Comparison of ENCODE assay signal across 12 cellular contexts in genomic region chr1:107877092-107877491, GRCh38.
DNase-seq lines count a peak whose midpoint lies in the region; ATAC-seq and TF ChIP-seq lines count a peak whose summit lies in the region.
"Had no signal": no experiment of that assay in that cellular context is flagged by ENCODE, and none has a peak within 500 bp of the region (broad histone marks: within the 10 kb centered on the region; RNA-seq: fewer than 3 reads in every experiment).

No MANE protein-coding gene starts in this region.

- peaks cover 7% of the 10 kb centered on the region for H3K9me3 Mint-ChIP-seq in activated CD4-positive, alpha-beta T cell treated with anti-CD3 and anti-CD28 coated beads, Interleukin-2, amount 10 ng/mL, durations not matched to agents 7 days and 5 days

- ATAC-seq in T-helper 17 cell (no peak), mucosa of descending colon (peak; percentile 30), HG02610 (IDR thresholded peaks at IDR 0.05; ENCODE audit: unreplicated experiment) (no peak)

- H3K36me3 Mint-ChIP-seq in T-helper 17 cell (ENCODE audit: low read depth), result no peaks in the 10 kb centered on the region
- no peaks in the 10 kb centered on the region for H3K36me3 Mint-ChIP-seq in activated CD4-positive, alpha-beta T cell treated with anti-CD3 and anti-CD28 coated beads, Interleukin-2, amount 10 ng/mL, durations not matched to agents 7 days and 5 days (ENCODE audit: low read depth)

- H3K4me3 ChIP-seq in mucosa of descending colon (no peak overlapping the region), vagina (no peak overlapping the region)

- POLR2A ChIA-PET in activated CD4-positive, alpha-beta T cell treated with anti-CD3 and anti-CD28 coated beads, Interleukin-2, amount 10 ng/mL, durations not matched to agents 7 days and 5 days (lab: Charles Lee), result no interaction called here

- peak; percentile 54 for DNase-seq in DMS 273 treated with DMSO at 0.1 percent for 48 hours (lab: John Stamatoyannopoulos, UW)
- peak; percentile 55 for DNase-seq in KBM-7
- no peak for DNase-seq in T-helper 17 cell
- DNase-seq in mucosa of descending colon, result no peak
- no peak for DNase-seq in NCI-H187 (lab: John Stamatoyannopoulos, UW)
- no peak for DNase-seq in vagina (ENCODE audit: extremely low spot score in 2 of 2)
- no peak for DNase-seq in activated CD4-positive, alpha-beta T cell treated with anti-CD3 and anti-CD28 coated beads, Interleukin-2, amount 10 ng/mL, durations not matched to agents 7 days and 5 days
- DNase-seq: activated CD4-positive, alpha-beta T cell treated with anti-CD3 and anti-CD28 coated beads, Interleukin-2, amount 50 U/mL, for 48 hours; NCI-H2081 treated with DMSO at 0.1 percent for 48 hours; stimulated activated CD4-positive, alpha-beta T cell treated with anti-CD3 and anti-CD28 coated beads, Interleukin-1b, Interleukin-23, amount 100 ng/mL, for 48 hours had no signal

- H3K9me3 ChIP-seq in T-helper 17 cell (ENCODE audit: control insufficient read depth, low read length, poor library complexity, severe bottlenecking) (no peaks in the 10 kb centered on the region), mucosa of descending colon (no peaks in the 10 kb centered on the region), vagina (no peaks in the 10 kb centered on the region)

- no peak overlapping the region for H3K27ac ChIP-seq in vagina

- in situ Hi-C loops in KBM-7 (cut with MboI; ENCODE audit: low pct_unique_long_range_greater_than_20kb, low sequenced_read_pairs), result no loop called here

- no peak for TF ChIP-seq CTCF in mucosa of descending colon (IDR thresholded peaks at IDR 0.05)
- TF ChIP-seq CTCF in vagina (IDR thresholded peaks at IDR 0.05), result no peak

- H3K36me3 ChIP-seq in mucosa of descending colon (ENCODE audit: low read depth) (no peaks in the 10 kb centered on the region), vagina (no peaks in the 10 kb centered on the region)

- intact Hi-C loops in mucosa of descending colon (cut with DNase I, micrococcal nuclease), result no loop called here
- intact Hi-C loops in vagina (cut with DNase I), result no loop called here

- no peak for TF ChIP-seq POLR2A in vagina (IDR thresholded peaks at IDR 0.05)

- H3K4me1 Mint-ChIP-seq in T-helper 17 cell, result no peaks in the 10 kb centered on the region
- H3K4me1 Mint-ChIP-seq in activated CD4-positive, alpha-beta T cell treated with anti-CD3 and anti-CD28 coated beads, Interleukin-2, amount 10 ng/mL, durations not matched to agents 7 days and 5 days, result peaks cover 6% of the 10 kb centered on the region

- CTCF ChIA-PET in activated CD4-positive, alpha-beta T cell treated with anti-CD3 and anti-CD28 coated beads, Interleukin-2, amount 10 ng/mL, durations not matched to agents 7 days and 5 days (lab: Charles Lee), result no interaction called here

- H3K27me3 ChIP-seq in vagina, result no peaks in the 10 kb centered on the region

- peak overlapping the region; percentile 5 for H3K27ac Mint-ChIP-seq in T-helper 17 cell
- H3K27ac Mint-ChIP-seq in activated CD4-positive, alpha-beta T cell treated with anti-CD3 and anti-CD28 coated beads, Interleukin-2, amount 10 ng/mL, durations not matched to agents 7 days and 5 days, result no peak overlapping the region

- no peaks in the 10 kb centered on the region for H3K27me3 Mint-ChIP-seq in T-helper 17 cell
- H3K27me3 Mint-ChIP-seq in activated CD4-positive, alpha-beta T cell treated with anti-CD3 and anti-CD28 coated beads, Interleukin-2, amount 10 ng/mL, durations not matched to agents 7 days and 5 days, result no peaks in the 10 kb centered on the region
- H3K27me3 Mint-ChIP-seq: central memory CD8-positive, alpha-beta T cell had no signal

- no peaks in the 10 kb centered on the region for H3K4me1 ChIP-seq in mucosa of descending colon (ENCODE audit: low read depth)
- no peaks in the 10 kb centered on the region for H3K4me1 ChIP-seq in vagina

- no peak overlapping the region for H3K4me3 Mint-ChIP-seq in T-helper 17 cell
- no peak overlapping the region for H3K4me3 Mint-ChIP-seq in activated CD4-positive, alpha-beta T cell treated with anti-CD3 and anti-CD28 coated beads, Interleukin-2, amount 10 ng/mL, durations not matched to agents 7 days and 5 days
- H3K4me3 Mint-ChIP-seq: central memory CD8-positive, alpha-beta T cell had no signal

Comparison
In these comparisons a context has a peak if more than half of its experiments do, and no peak if none do; other contexts are left out.
1. DNase-seq: peak in DMS 273 treated with DMSO at 0.1 percent for 48 hours (single experiment) and KBM-7 (single experiment); none in T-helper 17 cell (0 of 3), mucosa of descending colon (0 of 3), NCI-H187 (0 of 2), vagina (0 of 2) and activated CD4-positive, alpha-beta T cell treated with anti-CD3 and anti-CD28 coated beads, Interleukin-2, amount 10 ng/mL, durations not matched to agents 7 days and 5 days (single experiment).